14 cellular contexts compared by ENCODE assay signal in the genomic region with DNA sequence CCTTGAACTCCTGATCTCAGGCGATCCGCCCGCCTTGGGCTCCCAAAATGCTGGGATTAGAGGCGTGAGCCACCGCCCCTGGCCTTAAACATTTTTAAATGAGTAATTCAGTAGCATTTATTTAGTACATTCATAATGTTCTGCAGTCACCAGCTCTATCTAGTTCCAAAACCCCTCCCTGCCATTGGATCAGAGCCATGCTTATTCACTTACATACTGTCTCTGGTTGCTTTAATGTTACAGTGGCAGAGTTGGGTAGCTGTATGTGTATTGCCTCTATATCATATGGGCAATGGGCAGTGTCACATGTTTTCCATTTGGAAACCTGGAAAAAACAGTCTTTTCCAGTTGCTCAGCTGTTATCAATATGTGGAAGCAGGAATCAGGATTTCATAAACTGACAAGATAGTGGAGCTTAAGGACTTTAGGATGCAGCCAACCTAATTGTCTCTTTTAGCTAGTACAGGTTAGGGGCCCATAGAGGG. TPM values are rescaled to one million over a fixed set of nuclear protein-coding genes. Genes with fewer than 3 reads are reported as not detected.
DNase-seq lines count a peak whose midpoint lies in the region; ATAC-seq, FAIRE-seq and TF ChIP-seq lines count a peak whose summit lies in the region.
"Had no signal": no experiment of that assay in that cellular context is flagged by ENCODE, and none has a peak within 500 bp of the region (broad histone marks: within the 10 kb centered on the region; RNA-seq: fewer than 3 reads in every experiment).

No MANE protein-coding gene starts in this region.

- intact Hi-C loops in left ventricle myocardium superior (cut with micrococcal nuclease) (no loop called here), stomach (cut with DNase I; ENCODE audit: low total_unique reads) (no loop called here)

- no peak overlapping the region for H3K9ac ChIP-seq in astrocyte (ENCODE audit: low read length)

- H3K4me2 ChIP-seq in astrocyte (ENCODE audit: low read length): peak overlapping the region; percentile 47

- H3K27me3 ChIP-seq in astrocyte (ENCODE audit: insufficient read depth, low read length): no peaks in the 10 kb centered on the region
- H3K27me3 ChIP-seq in stomach: no peaks in the 10 kb centered on the region
- H3K27me3 ChIP-seq: tibial artery had no signal

- peaks cover 8% of the 10 kb centered on the region for H3K4me1 Mint-ChIP-seq in activated T-cell treated with anti-CD3 and anti-CD28 coated beads, Interleukin-2, amount 50 U/mL, for 24 hours (ENCODE audit: low read depth)
- H3K4me1 Mint-ChIP-seq in astrocyte (ENCODE audit: low read depth, unreplicated experiment): peaks cover 12% of the 10 kb centered on the region
- H3K4me1 Mint-ChIP-seq in activated naive CD8-positive, alpha-beta T cell treated with anti-CD3 and anti-CD28 coated beads for 36 hours: peaks cover 2% of the 10 kb centered on the region

- ATAC-seq in left ventricle myocardium superior: peak; percentile 47

- H3K27ac Mint-ChIP-seq in activated T-cell treated with anti-CD3 and anti-CD28 coated beads, Interleukin-2, amount 50 U/mL, for 24 hours: peak overlapping the region; percentile 50
- H3K27ac Mint-ChIP-seq in astrocyte (ENCODE audit: unreplicated experiment): no peak overlapping the region
- no peak overlapping the region for H3K27ac Mint-ChIP-seq in activated naive CD8-positive, alpha-beta T cell treated with anti-CD3 and anti-CD28 coated beads for 36 hours
- H3K27ac Mint-ChIP-seq: activated T-cell treated with anti-CD3 and anti-CD28 coated beads, Interleukin-2, amount 50 U/mL, for 72 hours had no signal

- H3K27ac ChIP-seq in astrocyte (ENCODE audit: low read depth, low read length) (peak overlapping the region; percentile 69), stomach (peak overlapping the region in 4 of 5 donors; percentile 10 to 49 (median 16))
- H3K27ac ChIP-seq: tibial artery had no signal

- no peak for FAIRE-seq in astrocyte (lab: Jason Lieb, UNC)
- FAIRE-seq: GM18507 had no signal

- H3K4me3 ChIP-seq in astrocyte (ENCODE audit: insufficient read depth, low read depth, low read length) (no peak overlapping the region), stomach (no peak overlapping the region)
- H3K4me3 ChIP-seq: psoas muscle, tibial artery had no signal

- H3K36me3 Mint-ChIP-seq in activated T-cell treated with anti-CD3 and anti-CD28 coated beads, Interleukin-2, amount 50 U/mL, for 24 hours (ENCODE audit: low read depth): peaks cover 70% of the 10 kb centered on the region
- H3K36me3 Mint-ChIP-seq in astrocyte (ENCODE audit: low read depth, unreplicated experiment): peaks cover 11% of the 10 kb centered on the region
- peaks cover 11% of the 10 kb centered on the region for H3K36me3 Mint-ChIP-seq in activated naive CD8-positive, alpha-beta T cell treated with anti-CD3 and anti-CD28 coated beads for 36 hours

- no peak for DNase-seq in activated T-cell treated with anti-CD3 and anti-CD28 coated beads, Interleukin-2, amount 50 U/mL, for 24 hours
- no peak for DNase-seq in activated T-cell treated with anti-CD3 and anti-CD28 coated beads, Interleukin-2, amount 50 U/mL, for 1 hour
- DNase-seq in astrocyte (ENCODE audit: low read depth) (peak; percentile 55), left ventricle myocardium superior (peak; percentile 37), stomach (no peak), NCI-H1694 treated with DMSO at 0.1 percent for 48 hours (lab: John Stamatoyannopoulos, UW) (no peak), NCI-H2196 (lab: John Stamatoyannopoulos, UW; ENCODE audit: unreplicated experiment) (no peak)
- DNase-seq in activated naive CD8-positive, alpha-beta T cell treated with anti-CD3 and anti-CD28 coated beads for 36 hours: no peak
- DNase-seq: activated CD4-positive, CD25-positive, alpha-beta regulatory T cell treated with anti-CD3 and anti-CD28 coated beads, Interleukin-2, amount 50 U/mL, for 72 hours; activated T-cell treated with anti-CD3 and anti-CD28 coated beads, Interleukin-2, amount 50 U/mL, for 72 hours; NCI-H1048; psoas muscle; tibial artery had no signal

- H3K4me1 ChIP-seq in astrocyte (ENCODE audit: insufficient read depth, low read length) (peaks cover 11% of the 10 kb centered on the region), stomach (peaks cover 0 to 6% (median 2%) of the 10 kb centered on the region in 4 donors)
- H3K4me1 ChIP-seq: tibial artery had no signal

- H3K9me3 ChIP-seq in astrocyte (ENCODE audit: insufficient read depth, low read depth, low read length): no peaks in the 10 kb centered on the region
- no peaks in the 10 kb centered on the region for H3K9me3 ChIP-seq in stomach
- H3K9me3 ChIP-seq: psoas muscle, tibial artery had no signal

- no peaks in the 10 kb centered on the region for H3K79me2 ChIP-seq in astrocyte (ENCODE audit: insufficient read depth, low read length)

- no peaks in the 10 kb centered on the region for H3K27me3 Mint-ChIP-seq in activated T-cell treated with anti-CD3 and anti-CD28 coated beads, Interleukin-2, amount 50 U/mL, for 24 hours
- H3K27me3 Mint-ChIP-seq in astrocyte (ENCODE audit: low read depth, unreplicated experiment): no peaks in the 10 kb centered on the region
- no peaks in the 10 kb centered on the region for H3K27me3 Mint-ChIP-seq in activated naive CD8-positive, alpha-beta T cell treated with anti-CD3 and anti-CD28 coated beads for 36 hours

- H3K4me3 Mint-ChIP-seq in activated T-cell treated with anti-CD3 and anti-CD28 coated beads, Interleukin-2, amount 50 U/mL, for 24 hours: no peak overlapping the region
- no peak overlapping the region for H3K4me3 Mint-ChIP-seq in astrocyte (ENCODE audit: unreplicated experiment)
- no peak overlapping the region for H3K4me3 Mint-ChIP-seq in activated naive CD8-positive, alpha-beta T cell treated with anti-CD3 and anti-CD28 coated beads for 36 hours
- H3K4me3 Mint-ChIP-seq: activated T-cell treated with anti-CD3 and anti-CD28 coated beads, Interleukin-2, amount 50 U/mL, for 72 hours had no signal

- H3K36me3 ChIP-seq in astrocyte (ENCODE audit: insufficient read depth, low read length) (peaks cover 4% of the 10 kb centered on the region), stomach (peaks cover 9 to 63% (median 51%) of the 10 kb centered on the region in 4 donors)

- H2AFZ ChIP-seq in astrocyte (ENCODE audit: low read depth, low read length): no peak overlapping the region

- H3K9me3 Mint-ChIP-seq in activated T-cell treated with anti-CD3 and anti-CD28 coated beads, Interleukin-2, amount 50 U/mL, for 24 hours: no peaks in the 10 kb centered on the region
- H3K9me3 Mint-ChIP-seq in astrocyte (ENCODE audit: unreplicated experiment): no peaks in the 10 kb centered on the region
- H3K9me3 Mint-ChIP-seq in activated naive CD8-positive, alpha-beta T cell treated with anti-CD3 and anti-CD28 coated beads for 36 hours: no peaks in the 10 kb centered on the region
- H3K9me3 Mint-ChIP-seq: activated T-cell treated with anti-CD3 and anti-CD28 coated beads, Interleukin-2, amount 50 U/mL, for 72 hours had no signal

- TF ChIP-seq POLR2A in stomach (IDR thresholded peaks at IDR 0.05): no peak

- TF ChIP-seq EP300 in stomach (IDR thresholded peaks at IDR 0.05): no peak

- H4K20me1 ChIP-seq in astrocyte (ENCODE audit: insufficient read depth, low read length): no peaks in the 10 kb centered on the region

- no peak for TF ChIP-seq CTCF in astrocyte (IDR thresholded peaks at IDR 0.05; ENCODE audit: insufficient read depth, low read depth, low read length)
- TF ChIP-seq CTCF in stomach (IDR thresholded peaks at IDR 0.05): no peak

- WGBS in stomach, 5 donors: 76 to 98% (median 89%) methylated on average over 5 of the region's 5 CpGs

RNA-seq across cellular contexts. Expression of gene COA4, which starts 10.5 kb away (rescaled TPM):
- total RNA-seq in astrocyte (55.9 and 59.0 TPM in 2 replicates), left ventricle myocardium superior (49.9 TPM), stomach (10 to 100 TPM in 4 of 5 donors, 1 to 10 TPM in 1; 6.1 to 80.1 (median 42.0) TPM)
- polyA plus RNA-seq in stomach: 10 to 100 TPM; 71.1 to 94.0 (median 84.5) TPM
- 100 to 1,000 TPM; 118 to 124 TPM for total RNA-seq in activated naive CD8-positive, alpha-beta T cell treated with anti-CD3 and anti-CD28 coated beads for 36 hours

RNA-seq across cellular contexts. Expression of gene PAAF1, which starts 10.7 kb away (rescaled TPM):
- 14.2 and 15.6 TPM in 2 replicates for total RNA-seq in astrocyte
- 13.7 TPM for total RNA-seq in left ventricle myocardium superior
- total RNA-seq in stomach: 10 to 100 TPM in 2 of 5 donors, 1 to 10 TPM in 2, not detected in 1; 5.4 to 20.4 (median 12.1) TPM
- polyA plus RNA-seq in stomach: 10 to 100 TPM in 2 of 3 donors, 1 to 10 TPM in 1; 10.0 to 20.3 (median 13.1) TPM
- total RNA-seq in activated naive CD8-positive, alpha-beta T cell treated with anti-CD3 and anti-CD28 coated beads for 36 hours: 10 to 100 TPM; 33.6 to 33.8 TPM

Comparison
In these comparisons a context has a peak if more than half of its experiments do, and no peak if none do; other contexts are left out.
1. DNase-seq: peak in astrocyte (single experiment) and left ventricle myocardium superior (single experiment); none in activated T-cell treated with anti-CD3 and anti-CD28 coated beads, Interleukin-2, amount 50 U/mL, for 24 hours (single experiment), activated T-cell treated with anti-CD3 and anti-CD28 coated beads, Interleukin-2, amount 50 U/mL, for 1 hour (single experiment), stomach (single experiment), NCI-H1694 treated with DMSO at 0.1 percent for 48 hours (single experiment), NCI-H2196 (single experiment) and activated naive CD8-positive, alpha-beta T cell treated with anti-CD3 and anti-CD28 coated beads for 36 hours (single experiment).